ENCODE assay signal across 8 cellular contexts in genomic region chr20:17431621-17432364, GRCh38.
A peak's percentile ranks its signal among the peaks of the same experiment; 100 is the strongest.
DNase-seq lines count a peak whose midpoint lies in the region; ATAC-seq, FAIRE-seq and TF ChIP-seq lines count a peak whose summit lies in the region.

No MANE protein-coding gene starts in this region.

- H3K9me2 ChIP-seq in OCI-LY7 (ENCODE audit: insufficient read depth, low read length): no peaks in the 10 kb centered on the region

- no peak overlapping the region for H2AFZ ChIP-seq in OCI-LY7 (ENCODE audit: low read length)

- H3K36me3 Mint-ChIP-seq in progenitor cell of endocrine pancreas (ENCODE audit: insufficient read depth): no peaks in the 10 kb centered on the region
- H3K36me3 Mint-ChIP-seq in activated T-helper 2 cell treated with anti-CD3 and anti-CD28 coated beads, Interferon-gamma antibody, Interleukin-2, Interleukin-4, amounts not matched to agents 10 μg/mL and 5 μg/mL and 100 μg/mL, durations not matched to agents 14 hours and 24 hours and 36 hours (ENCODE audit: low read depth): no peaks in the 10 kb centered on the region

- CTCF ChIA-PET in OCI-LY7 (lab: Charles Lee; ENCODE audit: unreplicated experiment): no interaction called here

- H3K27ac Mint-ChIP-seq in progenitor cell of endocrine pancreas: no peak overlapping the region
- H3K27ac Mint-ChIP-seq in activated T-helper 2 cell treated with anti-CD3 and anti-CD28 coated beads, Interferon-gamma antibody, Interleukin-2, Interleukin-4, amounts not matched to agents 10 μg/mL and 5 μg/mL and 100 μg/mL, durations not matched to agents 14 hours and 24 hours and 36 hours: no peak overlapping the region

- no peak overlapping the region for H3K4me3 Mint-ChIP-seq in progenitor cell of endocrine pancreas (ENCODE audit: low read depth)
- no peak overlapping the region for H3K4me3 Mint-ChIP-seq in activated T-helper 2 cell treated with anti-CD3 and anti-CD28 coated beads, Interferon-gamma antibody, Interleukin-2, Interleukin-4, amounts not matched to agents 10 μg/mL and 5 μg/mL and 100 μg/mL, durations not matched to agents 14 hours and 24 hours and 36 hours (ENCODE audit: low read depth)

- POLR2A ChIA-PET in OCI-LY7 (lab: Charles Lee): interaction anchor here (0.9 kb wide), 1 partner anchor 398 kb away, joined by 3 read pairs; no protein-coding TSS in a partner anchor

- BruUV-seq in OCI-LY7 (replicated peaks; lab: Mats Ljungman, UMichigan): no TSS peak

- no peak overlapping the region for H3K4me3 ChIP-seq in OCI-LY7 (ENCODE audit: low read depth, low read length, poor library complexity, severe bottlenecking)

- no peaks in the 10 kb centered on the region for H3K4me1 ChIP-seq in OCI-LY7 (ENCODE audit: insufficient read depth, low read length, poor library complexity, severe bottlenecking)

- no peak overlapping the region for H3K27ac ChIP-seq in OCI-LY7 (ENCODE audit: low read depth, low read length, poor library complexity, severe bottlenecking)

- intact Hi-C loops in OCI-LY7 (cut with micrococcal nuclease; ENCODE audit: unreplicated experiment): loop anchor here (1.0 to 10.0 kb wide), 2 partner anchors 57 to 627 kb away; no protein-coding TSS in a partner anchor
- intact Hi-C loops in activated T-helper 2 cell treated with anti-CD3 and anti-CD28 coated beads, Interferon-gamma antibody, Interleukin-2, Interleukin-4, amounts not matched to agents 10 μg/mL and 5 μg/mL and 100 μg/mL, durations not matched to agents 14 hours and 24 hours and 36 hours (cut with micrococcal nuclease): no loop called here

- H3K79me2 ChIP-seq in OCI-LY7 (ENCODE audit: insufficient read depth, low read depth, low read length): no peaks in the 10 kb centered on the region

- H3K9me3 ChIP-seq in OCI-LY7 (ENCODE audit: low read length): no peaks in the 10 kb centered on the region

- ATAC-seq in HG03457 (IDR thresholded peaks at IDR 0.05; ENCODE audit: unreplicated experiment): no peak

- peaks cover 43% of the 10 kb centered on the region for H3K27me3 Mint-ChIP-seq in progenitor cell of endocrine pancreas
- H3K27me3 Mint-ChIP-seq in activated T-helper 2 cell treated with anti-CD3 and anti-CD28 coated beads, Interferon-gamma antibody, Interleukin-2, Interleukin-4, amounts not matched to agents 10 μg/mL and 5 μg/mL and 100 μg/mL, durations not matched to agents 14 hours and 24 hours and 36 hours (ENCODE audit: low read depth): peaks cover 2% of the 10 kb centered on the region

- FAIRE-seq in HTR-8/SVneo (lab: Jason Lieb, UNC): no peak

- H3K4me1 Mint-ChIP-seq in progenitor cell of endocrine pancreas (ENCODE audit: low read depth): peaks cover 16% of the 10 kb centered on the region
- H3K4me1 Mint-ChIP-seq in activated T-helper 2 cell treated with anti-CD3 and anti-CD28 coated beads, Interferon-gamma antibody, Interleukin-2, Interleukin-4, amounts not matched to agents 10 μg/mL and 5 μg/mL and 100 μg/mL, durations not matched to agents 14 hours and 24 hours and 36 hours (ENCODE audit: low read depth): no peaks in the 10 kb centered on the region

- peak; percentile 98 for TF ChIP-seq CTCF in OCI-LY7 (conservative IDR thresholded peaks at IDR 0.05; ENCODE audit: low read length)
- peak; percentile 97 for TF ChIP-seq CTCF in progenitor cell of endocrine pancreas (IDR thresholded peaks at IDR 0.05; ENCODE audit: unreplicated experiment)

- H4K20me1 ChIP-seq in OCI-LY7 (ENCODE audit: insufficient read depth, low read length): no peaks in the 10 kb centered on the region

- H3K4me2 ChIP-seq in OCI-LY7 (ENCODE audit: low read length): no peak overlapping the region

- H3K36me3 ChIP-seq in OCI-LY7 (ENCODE audit: insufficient read depth, low read length): no peaks in the 10 kb centered on the region

- H3K9me3 Mint-ChIP-seq in progenitor cell of endocrine pancreas (ENCODE audit: low read depth): no peaks in the 10 kb centered on the region
- H3K9me3 Mint-ChIP-seq in activated T-helper 2 cell treated with anti-CD3 and anti-CD28 coated beads, Interferon-gamma antibody, Interleukin-2, Interleukin-4, amounts not matched to agents 10 μg/mL and 5 μg/mL and 100 μg/mL, durations not matched to agents 14 hours and 24 hours and 36 hours: no peaks in the 10 kb centered on the region

- DNase-seq in GDM1 (lab: John Stamatoyannopoulos, UW): peak; percentile 2
- DNase-seq in HTR-8/SVneo (ENCODE audit: insufficient read length, low spot score): peak; percentile 60
- DNase-seq in OCI-LY7 (ENCODE audit: low spot score): peak; percentile 60
- peak; percentile 25 for DNase-seq in activated gamma-delta T cell treated with anti-CD3 and anti-CD28 coated beads, Interleukin-2, amount 50 U/mL, for 16 hours (ENCODE audit: low read depth)
- peak; percentile 58 for DNase-seq in glomerular visceral epithelial cell (ENCODE audit: extremely low spot score)
- DNase-seq in progenitor cell of endocrine pancreas (ENCODE audit: low spot score, unreplicated experiment): peak; percentile 35
- no peak for DNase-seq in activated T-helper 2 cell treated with anti-CD3 and anti-CD28 coated beads, Interferon-gamma antibody, Interleukin-2, Interleukin-4, amounts not matched to agents 10 μg/mL and 5 μg/mL and 100 μg/mL, durations not matched to agents 14 hours and 24 hours and 36 hours (ENCODE audit: low spot score)
